In the genomic region with DNA sequence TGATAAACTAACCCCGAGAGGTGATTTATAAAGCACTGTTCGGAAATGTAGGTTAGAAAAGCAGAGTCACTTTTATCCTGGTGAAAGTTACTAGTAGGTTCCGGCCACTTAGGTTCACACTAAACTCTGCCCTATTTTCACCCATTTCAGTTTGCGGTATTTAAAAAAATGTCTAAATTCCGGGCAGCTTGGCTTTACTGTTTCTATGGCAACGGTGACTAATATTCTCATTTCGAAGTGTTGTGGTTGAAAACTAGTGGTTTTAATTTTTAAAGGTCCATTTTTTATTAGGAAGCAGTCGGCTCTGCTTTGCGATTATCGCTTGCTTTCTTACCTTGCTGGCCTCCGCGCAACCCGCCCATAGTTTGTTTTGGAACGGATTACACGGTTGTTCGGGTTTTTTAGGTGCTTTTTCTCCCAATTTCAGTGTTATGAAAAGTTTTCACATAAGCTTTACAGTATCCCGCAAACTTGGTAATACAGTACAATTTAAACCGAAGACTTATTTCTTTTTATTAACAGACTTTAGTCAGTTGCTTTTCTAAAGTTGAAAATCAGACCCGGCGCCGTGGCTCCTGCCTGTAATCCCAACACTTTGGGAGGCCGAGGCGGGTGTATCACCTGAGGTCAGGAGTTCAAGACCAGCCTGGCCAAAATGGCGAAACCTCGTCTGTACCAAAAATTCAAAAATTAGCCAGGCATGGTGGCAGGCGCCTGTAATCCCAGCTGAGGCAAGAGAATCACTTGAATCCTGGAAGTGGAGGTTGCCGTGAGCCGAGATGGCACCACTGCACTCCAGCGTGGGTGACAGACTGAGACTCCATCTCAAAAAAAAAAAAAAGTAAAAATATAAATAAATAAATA, we compare ENCODE assay signal across 1 cellular context.
TF ChIP-seq lines count a peak whose summit lies in the region.

No MANE protein-coding gene starts in this region.

TF ChIP-seq in HepG2, 621 proteins besides CTCF, POLR2A, EP300 and RAD21 (continued from another document):
- TF ChIP-seq, protein P1, sequence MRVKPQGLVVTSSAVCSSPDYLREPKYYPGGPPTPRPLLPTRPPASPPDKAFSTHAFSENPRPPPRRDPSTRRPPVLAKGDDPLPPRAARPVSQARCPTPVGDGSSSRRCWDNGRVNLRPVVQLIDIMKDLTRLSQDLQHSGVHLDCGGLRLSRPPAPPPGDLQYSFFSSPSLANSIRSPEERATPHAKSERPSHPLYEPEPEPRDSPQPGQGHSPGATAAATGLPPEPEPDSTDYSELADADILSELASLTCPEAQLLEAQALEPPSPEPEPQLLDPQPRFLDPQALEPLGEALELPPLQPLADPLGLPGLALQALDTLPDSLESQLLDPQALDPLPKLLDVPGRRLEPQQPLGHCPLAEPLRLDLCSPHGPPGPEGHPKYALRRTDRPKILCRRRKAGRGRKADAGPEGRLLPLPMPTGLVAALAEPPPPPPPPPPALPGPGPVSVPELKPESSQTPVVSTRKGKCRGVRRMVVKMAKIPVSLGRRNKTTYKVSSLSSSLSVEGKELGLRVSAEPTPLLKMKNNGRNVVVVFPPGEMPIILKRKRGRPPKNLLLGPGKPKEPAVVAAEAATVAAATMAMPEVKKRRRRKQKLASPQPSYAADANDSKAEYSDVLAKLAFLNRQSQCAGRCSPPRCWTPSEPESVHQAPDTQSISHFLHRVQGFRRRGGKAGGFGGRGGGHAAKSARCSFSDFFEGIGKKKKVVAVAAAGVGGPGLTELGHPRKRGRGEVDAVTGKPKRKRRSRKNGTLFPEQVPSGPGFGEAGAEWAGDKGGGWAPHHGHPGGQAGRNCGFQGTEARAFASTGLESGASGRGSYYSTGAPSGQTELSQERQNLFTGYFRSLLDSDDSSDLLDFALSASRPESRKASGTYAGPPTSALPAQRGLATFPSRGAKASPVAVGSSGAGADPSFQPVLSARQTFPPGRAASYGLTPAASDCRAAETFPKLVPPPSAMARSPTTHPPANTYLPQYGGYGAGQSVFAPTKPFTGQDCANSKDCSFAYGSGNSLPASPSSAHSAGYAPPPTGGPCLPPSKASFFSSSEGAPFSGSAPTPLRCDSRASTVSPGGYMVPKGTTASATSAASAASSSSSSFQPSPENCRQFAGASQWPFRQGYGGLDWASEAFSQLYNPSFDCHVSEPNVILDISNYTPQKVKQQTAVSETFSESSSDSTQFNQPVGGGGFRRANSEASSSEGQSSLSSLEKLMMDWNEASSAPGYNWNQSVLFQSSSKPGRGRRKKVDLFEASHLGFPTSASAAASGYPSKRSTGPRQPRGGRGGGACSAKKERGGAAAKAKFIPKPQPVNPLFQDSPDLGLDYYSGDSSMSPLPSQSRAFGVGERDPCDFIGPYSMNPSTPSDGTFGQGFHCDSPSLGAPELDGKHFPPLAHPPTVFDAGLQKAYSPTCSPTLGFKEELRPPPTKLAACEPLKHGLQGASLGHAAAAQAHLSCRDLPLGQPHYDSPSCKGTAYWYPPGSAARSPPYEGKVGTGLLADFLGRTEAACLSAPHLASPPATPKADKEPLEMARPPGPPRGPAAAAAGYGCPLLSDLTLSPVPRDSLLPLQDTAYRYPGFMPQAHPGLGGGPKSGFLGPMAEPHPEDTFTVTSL (CRISPR knock-in tag; IDR thresholded peaks at IDR 0.05; ENCODE audit: borderline replicate concordance), result no peak; the same call in 1 of the 2 replicates
- no peak for TF ChIP-seq HES4 (CRISPR knock-in tag; IDR thresholded peaks at IDR 0.05; ENCODE audit: borderline replicate concordance)
- no peak for TF ChIP-seq MTA3 (CRISPR knock-in tag; IDR thresholded peaks at IDR 0.05)
- no peak for TF ChIP-seq PPARG (CRISPR knock-in tag; conservative IDR thresholded peaks at IDR 0.05)
- TF ChIP-seq KMT2B (CRISPR knock-in tag; IDR thresholded peaks at IDR 0.05), result no peak
- TF ChIP-seq SAFB2 (CRISPR knock-in tag; IDR thresholded peaks at IDR 0.05; ENCODE audit: borderline replicate concordance, low read depth), result no peak
- TF ChIP-seq, protein P2, sequence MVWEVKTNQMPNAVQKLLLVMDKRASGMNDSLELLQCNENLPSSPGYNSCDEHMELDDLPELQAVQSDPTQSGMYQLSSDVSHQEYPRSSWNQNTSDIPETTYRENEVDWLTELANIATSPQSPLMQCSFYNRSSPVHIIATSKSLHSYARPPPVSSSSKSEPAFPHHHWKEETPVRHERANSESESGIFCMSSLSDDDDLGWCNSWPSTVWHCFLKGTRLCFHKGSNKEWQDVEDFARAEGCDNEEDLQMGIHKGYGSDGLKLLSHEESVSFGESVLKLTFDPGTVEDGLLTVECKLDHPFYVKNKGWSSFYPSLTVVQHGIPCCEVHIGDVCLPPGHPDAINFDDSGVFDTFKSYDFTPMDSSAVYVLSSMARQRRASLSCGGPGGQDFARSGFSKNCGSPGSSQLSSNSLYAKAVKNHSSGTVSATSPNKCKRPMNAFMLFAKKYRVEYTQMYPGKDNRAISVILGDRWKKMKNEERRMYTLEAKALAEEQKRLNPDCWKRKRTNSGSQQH (CRISPR knock-in tag; IDR thresholded peaks at IDR 0.05; ENCODE audit: low read depth), result no peak
- TF ChIP-seq KLF12 (CRISPR knock-in tag; IDR thresholded peaks at IDR 0.05; ENCODE audit: borderline replicate concordance), result no peak
- TF ChIP-seq, protein P3, sequence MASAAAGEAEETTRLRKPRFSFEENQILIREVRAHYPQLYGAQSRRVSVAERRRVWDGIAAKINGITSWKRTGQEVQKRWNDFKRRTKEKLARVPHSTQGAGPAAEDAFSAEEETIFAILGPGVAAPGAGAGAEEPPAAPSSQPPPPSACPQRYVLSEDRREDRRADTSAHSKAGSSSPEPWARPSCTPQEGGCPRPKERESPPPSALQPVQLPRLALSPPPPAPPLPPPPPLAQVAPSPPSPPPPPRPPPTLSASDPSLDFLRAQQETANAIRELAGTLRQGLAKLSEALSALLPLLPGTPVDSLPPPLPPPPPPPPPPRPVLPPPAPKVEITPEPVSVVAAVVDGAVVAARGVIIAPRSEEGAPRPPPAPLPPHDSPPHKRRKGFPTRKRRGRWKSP (CRISPR knock-in tag; IDR thresholded peaks at IDR 0.05), result peak; percentile 6; the same call in 1 of the 2 replicates
- TF ChIP-seq ELF4 (CRISPR knock-in tag; IDR thresholded peaks at IDR 0.05; ENCODE audit: borderline replicate concordance), result no peak
- TF ChIP-seq, protein P4, sequence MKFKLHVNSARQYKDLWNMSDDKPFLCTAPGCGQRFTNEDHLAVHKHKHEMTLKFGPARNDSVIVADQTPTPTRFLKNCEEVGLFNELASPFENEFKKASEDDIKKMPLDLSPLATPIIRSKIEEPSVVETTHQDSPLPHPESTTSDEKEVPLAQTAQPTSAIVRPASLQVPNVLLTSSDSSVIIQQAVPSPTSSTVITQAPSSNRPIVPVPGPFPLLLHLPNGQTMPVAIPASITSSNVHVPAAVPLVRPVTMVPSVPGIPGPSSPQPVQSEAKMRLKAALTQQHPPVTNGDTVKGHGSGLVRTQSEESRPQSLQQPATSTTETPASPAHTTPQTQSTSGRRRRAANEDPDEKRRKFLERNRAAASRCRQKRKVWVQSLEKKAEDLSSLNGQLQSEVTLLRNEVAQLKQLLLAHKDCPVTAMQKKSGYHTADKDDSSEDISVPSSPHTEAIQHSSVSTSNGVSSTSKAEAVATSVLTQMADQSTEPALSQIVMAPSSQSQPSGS (CRISPR knock-in tag; IDR thresholded peaks at IDR 0.05), result no peak
- TF ChIP-seq KAT2B (IDR thresholded peaks at IDR 0.05; ENCODE audit: borderline replicate concordance, low read depth, low read length), result no peak
- 0 out of 2 replicates have a peak, but pooled peaks have one; percentile 31 for TF ChIP-seq ZNF234 (CRISPR knock-in tag; conservative IDR thresholded peaks at IDR 0.05)
- TF ChIP-seq, protein P5, sequence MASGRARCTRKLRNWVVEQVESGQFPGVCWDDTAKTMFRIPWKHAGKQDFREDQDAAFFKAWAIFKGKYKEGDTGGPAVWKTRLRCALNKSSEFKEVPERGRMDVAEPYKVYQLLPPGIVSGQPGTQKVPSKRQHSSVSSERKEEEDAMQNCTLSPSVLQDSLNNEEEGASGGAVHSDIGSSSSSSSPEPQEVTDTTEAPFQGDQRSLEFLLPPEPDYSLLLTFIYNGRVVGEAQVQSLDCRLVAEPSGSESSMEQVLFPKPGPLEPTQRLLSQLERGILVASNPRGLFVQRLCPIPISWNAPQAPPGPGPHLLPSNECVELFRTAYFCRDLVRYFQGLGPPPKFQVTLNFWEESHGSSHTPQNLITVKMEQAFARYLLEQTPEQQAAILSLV (CRISPR knock-in tag; IDR thresholded peaks at IDR 0.05; ENCODE audit: borderline replicate concordance), result no peak
- TF ChIP-seq, protein P6, sequence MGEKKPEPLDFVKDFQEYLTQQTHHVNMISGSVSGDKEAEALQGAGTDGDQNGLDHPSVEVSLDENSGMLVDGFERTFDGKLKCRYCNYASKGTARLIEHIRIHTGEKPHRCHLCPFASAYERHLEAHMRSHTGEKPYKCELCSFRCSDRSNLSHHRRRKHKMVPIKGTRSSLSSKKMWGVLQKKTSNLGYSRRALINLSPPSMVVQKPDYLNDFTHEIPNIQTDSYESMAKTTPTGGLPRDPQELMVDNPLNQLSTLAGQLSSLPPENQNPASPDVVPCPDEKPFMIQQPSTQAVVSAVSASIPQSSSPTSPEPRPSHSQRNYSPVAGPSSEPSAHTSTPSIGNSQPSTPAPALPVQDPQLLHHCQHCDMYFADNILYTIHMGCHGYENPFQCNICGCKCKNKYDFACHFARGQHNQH (CRISPR knock-in tag; IDR thresholded peaks at IDR 0.05), result no peak
- no peak for TF ChIP-seq SNRNP70 (IDR thresholded peaks at IDR 0.05; ENCODE audit: low read depth, low read length)
- 0 out of 2 replicates have a peak, but pooled peaks have one; percentile 16 for TF ChIP-seq RARA (CRISPR knock-in tag; IDR thresholded peaks at IDR 0.05)
- TF ChIP-seq, protein P7, sequence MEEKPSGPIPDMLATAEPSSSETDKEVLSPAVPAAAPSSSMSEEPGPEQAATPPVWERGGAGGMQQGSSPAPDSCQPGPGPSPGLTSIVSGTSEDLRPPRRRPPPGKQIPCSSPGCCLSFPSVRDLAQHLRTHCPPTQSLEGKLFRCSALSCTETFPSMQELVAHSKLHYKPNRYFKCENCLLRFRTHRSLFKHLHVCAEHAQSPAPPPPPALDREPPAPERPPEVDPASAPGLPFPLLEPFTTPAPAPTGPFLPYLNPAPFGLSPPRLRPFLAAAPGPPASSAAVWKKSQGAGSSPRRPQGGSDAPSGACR (CRISPR knock-in tag; IDR thresholded peaks at IDR 0.05), result no peak
- no peak for TF ChIP-seq ZNF615 (CRISPR knock-in tag; IDR thresholded peaks at IDR 0.05; ENCODE audit: borderline replicate concordance)
- 0 out of 2 replicates have a peak, but pooled peaks have one; percentile 22 for TF ChIP-seq TARDBP (CRISPR knock-in tag; IDR thresholded peaks at IDR 0.05)
- TF ChIP-seq KAT7 (CRISPR knock-in tag; IDR thresholded peaks at IDR 0.05; ENCODE audit: borderline replicate concordance), result 0 out of 2 replicates have a peak, but pooled peaks have one; percentile 8
- TF ChIP-seq ZNF619 (CRISPR knock-in tag; IDR thresholded peaks at IDR 0.05), result no peak
- TF ChIP-seq SNAI1 (CRISPR knock-in tag; IDR thresholded peaks at IDR 0.05; ENCODE audit: borderline replicate concordance), result no peak
- TF ChIP-seq, protein P8, sequence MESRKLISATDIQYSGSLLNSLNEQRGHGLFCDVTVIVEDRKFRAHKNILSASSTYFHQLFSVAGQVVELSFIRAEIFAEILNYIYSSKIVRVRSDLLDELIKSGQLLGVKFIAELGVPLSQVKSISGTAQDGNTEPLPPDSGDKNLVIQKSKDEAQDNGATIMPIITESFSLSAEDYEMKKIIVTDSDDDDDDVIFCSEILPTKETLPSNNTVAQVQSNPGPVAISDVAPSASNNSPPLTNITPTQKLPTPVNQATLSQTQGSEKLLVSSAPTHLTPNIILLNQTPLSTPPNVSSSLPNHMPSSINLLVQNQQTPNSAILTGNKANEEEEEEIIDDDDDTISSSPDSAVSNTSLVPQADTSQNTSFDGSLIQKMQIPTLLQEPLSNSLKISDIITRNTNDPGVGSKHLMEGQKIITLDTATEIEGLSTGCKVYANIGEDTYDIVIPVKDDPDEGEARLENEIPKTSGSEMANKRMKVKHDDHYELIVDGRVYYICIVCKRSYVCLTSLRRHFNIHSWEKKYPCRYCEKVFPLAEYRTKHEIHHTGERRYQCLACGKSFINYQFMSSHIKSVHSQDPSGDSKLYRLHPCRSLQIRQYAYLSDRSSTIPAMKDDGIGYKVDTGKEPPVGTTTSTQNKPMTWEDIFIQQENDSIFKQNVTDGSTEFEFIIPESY (CRISPR knock-in tag; IDR thresholded peaks at IDR 0.05), result no peak
- no peak for TF ChIP-seq ZSCAN31 (CRISPR knock-in tag; IDR thresholded peaks at IDR 0.05; ENCODE audit: low read depth)
- TF ChIP-seq, protein P9, sequence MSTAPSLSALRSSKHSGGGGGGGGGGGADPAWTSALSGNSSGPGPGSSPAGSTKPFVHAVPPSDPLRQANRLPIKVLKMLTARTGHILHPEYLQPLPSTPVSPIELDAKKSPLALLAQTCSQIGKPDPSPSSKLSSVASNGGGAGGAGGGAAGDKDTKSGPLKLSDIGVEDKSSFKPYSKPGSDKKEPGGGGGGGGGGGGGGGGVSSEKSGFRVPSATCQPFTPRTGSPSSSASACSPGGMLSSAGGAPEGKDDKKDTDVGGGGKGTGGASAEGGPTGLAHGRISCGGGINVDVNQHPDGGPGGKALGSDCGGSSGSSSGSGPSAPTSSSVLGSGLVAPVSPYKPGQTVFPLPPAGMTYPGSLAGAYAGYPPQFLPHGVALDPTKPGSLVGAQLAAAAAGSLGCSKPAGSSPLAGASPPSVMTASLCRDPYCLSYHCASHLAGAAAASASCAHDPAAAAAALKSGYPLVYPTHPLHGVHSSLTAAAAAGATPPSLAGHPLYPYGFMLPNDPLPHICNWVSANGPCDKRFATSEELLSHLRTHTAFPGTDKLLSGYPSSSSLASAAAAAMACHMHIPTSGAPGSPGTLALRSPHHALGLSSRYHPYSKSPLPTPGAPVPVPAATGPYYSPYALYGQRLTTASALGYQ (CRISPR knock-in tag; IDR thresholded peaks at IDR 0.05), result no peak
- no peak for TF ChIP-seq ZNF235 (CRISPR knock-in tag; IDR thresholded peaks at IDR 0.05; ENCODE audit: borderline replicate concordance)
- no peak for TF ChIP-seq RXRA (CRISPR knock-in tag; IDR thresholded peaks at IDR 0.05)
- TF ChIP-seq ZNF20 (CRISPR knock-in tag; IDR thresholded peaks at IDR 0.05), result no peak
- TF ChIP-seq NR2F2 (IDR thresholded peaks at IDR 0.05; ENCODE audit: borderline replicate concordance, low read depth), result no peak
- no peak for TF ChIP-seq TBP (CRISPR knock-in tag; IDR thresholded peaks at IDR 0.05)
